In the genomic region with DNA sequence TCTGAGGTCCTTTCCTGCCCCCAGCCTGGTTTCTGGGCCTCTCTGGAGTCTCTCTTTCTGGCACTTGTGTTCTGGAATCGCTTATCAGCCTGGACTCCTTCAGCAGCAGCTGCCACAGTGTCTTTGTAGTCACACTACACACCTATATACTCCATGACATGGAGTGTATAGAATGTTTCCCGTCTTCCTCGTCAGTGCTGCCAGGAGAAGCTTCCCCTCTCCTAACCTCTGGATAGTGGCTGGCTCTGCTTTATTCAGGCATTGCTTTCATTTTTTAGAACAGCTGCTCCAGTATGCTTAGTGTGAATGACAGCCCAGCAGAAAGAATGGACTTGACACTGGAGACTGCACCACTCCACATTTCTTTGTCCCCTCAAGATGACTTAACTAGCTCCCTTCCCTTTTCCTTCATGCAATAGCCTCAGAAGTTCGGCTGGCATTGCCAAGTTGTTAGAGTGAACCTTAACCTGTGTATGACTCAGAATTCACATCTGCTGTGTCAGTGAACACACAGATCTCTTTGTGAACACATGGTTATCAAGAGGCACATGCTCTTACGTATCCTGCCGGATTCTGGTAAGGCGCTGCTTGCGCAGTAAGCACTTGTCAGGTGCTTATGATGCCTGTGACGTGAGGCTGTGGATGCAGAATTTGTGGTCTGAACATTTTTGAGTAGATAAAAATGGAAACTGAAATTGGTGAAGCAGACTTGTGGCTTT, we compare ENCODE assay signal across 9 cellular contexts.
DNase-seq lines count a peak whose midpoint lies in the region; ATAC-seq and TF ChIP-seq lines count a peak whose summit lies in the region.
"Had no signal": no experiment of that assay in that cellular context is flagged by ENCODE, and none has a peak within 500 bp of the region (broad histone marks: within the 10 kb centered on the region; RNA-seq: fewer than 3 reads in every experiment).

No MANE protein-coding gene starts in this region.

- no peak for TF ChIP-seq CTCF in heart left ventricle (IDR thresholded peaks at IDR 0.05)
- TF ChIP-seq CTCF in left ventricle myocardium inferior (IDR thresholded peaks at IDR 0.05; ENCODE audit: borderline replicate concordance): no peak
- no peak for TF ChIP-seq CTCF in kidney epithelial cell (IDR thresholded peaks at IDR 0.05; ENCODE audit: insufficient read depth, low read length, poor library complexity, severe bottlenecking)
- no peak for TF ChIP-seq CTCF in GM20000 (IDR thresholded peaks at IDR 0.05; ENCODE audit: extremely low read depth, missing control alignments)

- intact Hi-C loops in heart left ventricle (cut with DNase I) (no loop called here), left ventricle myocardium inferior (cut with micrococcal nuclease) (no loop called here)

- H3K27me3 ChIP-seq in heart left ventricle (no peaks in the 10 kb centered on the region), left ventricle myocardium inferior (ENCODE audit: low read depth) (no peaks in the 10 kb centered on the region), adipocyte (replicated peaks; ENCODE audit: control insufficient read depth, insufficient read depth, low read length) (no peaks in the 10 kb centered on the region), kidney epithelial cell (ENCODE audit: control insufficient read depth, insufficient read depth, low read length) (no peaks in the 10 kb centered on the region)

- H3K9me3 ChIP-seq in heart left ventricle (no peaks in the 10 kb centered on the region), left ventricle myocardium inferior (replicated peaks) (no peaks in the 10 kb centered on the region), adipocyte (ENCODE audit: control insufficient read depth, low read length) (no peaks in the 10 kb centered on the region)

- H3K4me3 ChIP-seq in heart left ventricle (no peak overlapping the region), left ventricle myocardium inferior (no peak overlapping the region), adipocyte (ENCODE audit: low read length) (no peak overlapping the region), kidney epithelial cell (ENCODE audit: low read depth, low read length) (no peak overlapping the region)
- H3K4me3 ChIP-seq: skin epidermis had no signal

- H3K27ac ChIP-seq in heart left ventricle (no peak overlapping the region), left ventricle myocardium inferior (replicated peaks) (no peak overlapping the region)
- H3K27ac ChIP-seq: skin epidermis had no signal

- H3K4me1 ChIP-seq in heart left ventricle (peaks cover 0 to 6% (median 0%) of the 10 kb centered on the region in 12 donors), left ventricle myocardium inferior (no peaks in the 10 kb centered on the region), adipocyte (ENCODE audit: control insufficient read depth, insufficient read depth, low read length) (peaks cover 15% of the 10 kb centered on the region)

- WGBS in heart left ventricle, 4 donors: 43 to 58% (median 54%) methylated on average over 9 of the region's 9 CpGs

- ATAC-seq in heart left ventricle: peak in 3 of 4 donors; percentile 68 to 80 (median 77)
- ATAC-seq in GM18520 (IDR thresholded peaks at IDR 0.05; ENCODE audit: unreplicated experiment): no peak
- ATAC-seq in HG02981 (IDR thresholded peaks at IDR 0.05; ENCODE audit: unreplicated experiment): no peak
- ATAC-seq in GM18861 (IDR thresholded peaks at IDR 0.05; ENCODE audit: unreplicated experiment): no peak

- no peak for TF ChIP-seq POLR2A in heart left ventricle (IDR thresholded peaks at IDR 0.05)

- no peaks in the 10 kb centered on the region for H3K36me3 ChIP-seq in heart left ventricle
- no peaks in the 10 kb centered on the region for H3K36me3 ChIP-seq in left ventricle myocardium inferior
- H3K36me3 ChIP-seq in adipocyte (ENCODE audit: control insufficient read depth, insufficient read depth, low read length, severe bottlenecking): no peaks in the 10 kb centered on the region
- H3K36me3 ChIP-seq in kidney epithelial cell (ENCODE audit: control insufficient read depth, insufficient read depth, low read length): no peaks in the 10 kb centered on the region

- DNase-seq in heart left ventricle (no peak), left ventricle myocardium inferior (no peak), adipocyte (ENCODE audit: low read depth) (peak; percentile 75), kidney epithelial cell (ENCODE audit: low read depth) (peak; percentile 69), GM20000 (ENCODE audit: low spot score) (no peak)

- H3K9ac ChIP-seq in adipocyte (ENCODE audit: low read length): no peak overlapping the region

Comparison
In these comparisons a context has a peak if more than half of its experiments do, and no peak if none do; other contexts are left out.
1. ATAC-seq: peak in heart left ventricle (3 of 4); none in GM18520 (single experiment), HG02981 (single experiment) and GM18861 (single experiment).
2. DNase-seq: peak in adipocyte (single experiment) and kidney epithelial cell (single experiment); none in heart left ventricle (0 of 5), left ventricle myocardium inferior (single experiment) and GM20000 (single experiment).